ENCODE assay signal across 17 cellular contexts in the genomic region with DNA sequence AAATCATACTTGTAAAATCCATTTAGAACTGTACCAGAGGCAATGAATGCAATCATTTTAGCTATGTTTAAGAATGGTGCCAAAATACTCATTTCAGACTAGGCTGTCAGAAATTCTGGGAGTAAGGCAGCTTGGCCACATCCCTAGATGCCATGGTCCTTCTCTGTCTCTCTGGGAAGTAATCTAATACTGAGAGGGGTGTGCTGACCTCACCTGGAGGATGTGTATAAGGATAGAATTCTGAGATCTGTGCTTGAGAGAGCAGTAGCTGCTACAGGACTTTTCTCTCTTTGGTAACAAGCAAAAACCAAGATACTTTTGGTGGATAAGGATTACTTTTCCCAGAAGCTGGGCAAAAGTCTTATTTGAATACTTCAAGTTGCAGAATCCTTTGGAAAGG.
"Had no signal": no experiment of that assay in that cellular context is flagged by ENCODE, and none has a peak within 500 bp of the region (broad histone marks: within the 10 kb centered on the region; RNA-seq: fewer than 3 reads in every experiment).

No MANE protein-coding gene starts in this region.

- H3K27me3 ChIP-seq: cardiac muscle cell, foreskin keratinocyte, left lung, neutrophil, ovary, testis had no signal

- DNase-seq: activated CD4-positive, alpha-beta memory T cell treated with anti-CD3 and anti-CD28 coated beads for 36 hours; activated CD4-positive, alpha-beta T cell treated with anti-CD3 and anti-CD28 coated beads for 36 hours; activated effector memory CD4-positive, alpha-beta T cell treated with Interleukin-2 at 50 U/mL for 16 hours; activated naive CD4-positive, alpha-beta T cell treated with anti-CD3 and anti-CD28 coated beads, Interleukin-2, amount 10 ng/mL, durations not matched to agents 7 days and 5 days; activated T-cell treated with anti-CD3 and anti-CD28 coated beads, Interleukin-2, amount 50 U/mL, for 72 hours; foreskin keratinocyte; immature natural killer cell; left lung; ovary; stimulated activated CD4-positive, alpha-beta T cell treated with anti-CD3 and anti-CD28 coated beads, Interleukin-4, amount 100 ng/mL, for 1 hour; stimulated activated naive CD4-positive, alpha-beta T cell; testis; trophoblast cell had no signal

- H3K4me3 ChIP-seq: cardiac muscle cell, left lung, ovary, prostate gland, testis had no signal

- H3K27ac Mint-ChIP-seq: activated CD4-positive, alpha-beta memory T cell treated with anti-CD3 and anti-CD28 coated beads for 36 hours; activated CD4-positive, alpha-beta T cell treated with anti-CD3 and anti-CD28 coated beads for 36 hours; activated naive CD4-positive, alpha-beta T cell treated with anti-CD3 and anti-CD28 coated beads, Interleukin-2, amount 10 ng/mL, durations not matched to agents 7 days and 5 days; activated T-cell treated with anti-CD3 and anti-CD28 coated beads, Interleukin-2, amount 50 U/mL, for 72 hours; immature natural killer cell; natural killer cell treated with Interleukin-12 subunit alpha and Interleukin-12 subunit beta and Interleukin-15 and Interleukin-18, amount 100 ng/mL, for 72 hours had no signal

- H3K4me1 Mint-ChIP-seq: activated CD4-positive, alpha-beta T cell treated with anti-CD3 and anti-CD28 coated beads for 36 hours; activated naive CD4-positive, alpha-beta T cell treated with anti-CD3 and anti-CD28 coated beads, Interleukin-2, amount 10 ng/mL, durations not matched to agents 7 days and 5 days; immature natural killer cell had no signal

- H3K27ac ChIP-seq: cardiac muscle cell, foreskin keratinocyte, left lung, neutrophil, ovary, prostate gland, testis had no signal

- H3K4me1 ChIP-seq: foreskin keratinocyte, left lung, prostate gland, testis had no signal

- H3K36me3 Mint-ChIP-seq: activated CD4-positive, alpha-beta memory T cell treated with anti-CD3 and anti-CD28 coated beads for 36 hours; activated naive CD4-positive, alpha-beta T cell treated with anti-CD3 and anti-CD28 coated beads, Interleukin-2, amount 10 ng/mL, durations not matched to agents 7 days and 5 days; immature natural killer cell; natural killer cell treated with Interleukin-12 subunit alpha and Interleukin-12 subunit beta and Interleukin-15 and Interleukin-18, amount 100 ng/mL, for 72 hours had no signal

- H3K4me3 Mint-ChIP-seq: activated CD4-positive, alpha-beta memory T cell treated with anti-CD3 and anti-CD28 coated beads for 36 hours; activated CD4-positive, alpha-beta T cell treated with anti-CD3 and anti-CD28 coated beads for 36 hours; activated naive CD4-positive, alpha-beta T cell treated with anti-CD3 and anti-CD28 coated beads, Interleukin-2, amount 10 ng/mL, durations not matched to agents 7 days and 5 days; activated T-cell treated with anti-CD3 and anti-CD28 coated beads, Interleukin-2, amount 50 U/mL, for 72 hours; immature natural killer cell; natural killer cell treated with Interleukin-12 subunit alpha and Interleukin-12 subunit beta and Interleukin-15 and Interleukin-18, amount 100 ng/mL, for 72 hours had no signal

- H3K9me3 Mint-ChIP-seq: activated CD4-positive, alpha-beta memory T cell treated with anti-CD3 and anti-CD28 coated beads for 36 hours; activated naive CD4-positive, alpha-beta T cell treated with anti-CD3 and anti-CD28 coated beads, Interleukin-2, amount 10 ng/mL, durations not matched to agents 7 days and 5 days; activated T-cell treated with anti-CD3 and anti-CD28 coated beads, Interleukin-2, amount 50 U/mL, for 72 hours had no signal

- ATAC-seq: activated CD4-positive, alpha-beta T cell treated with anti-CD3 and anti-CD28 coated beads for 36 hours; activated T-cell treated with anti-CD3 and anti-CD28 coated beads, Interleukin-2, amount 50 U/mL, for 72 hours; foreskin keratinocyte; left lung; natural killer cell treated with Interleukin-12 subunit alpha and Interleukin-12 subunit beta and Interleukin-15 and Interleukin-18, amount 100 ng/mL, for 72 hours had no signal

- H3K27me3 Mint-ChIP-seq: activated CD4-positive, alpha-beta memory T cell treated with anti-CD3 and anti-CD28 coated beads for 36 hours; activated naive CD4-positive, alpha-beta T cell treated with anti-CD3 and anti-CD28 coated beads, Interleukin-2, amount 10 ng/mL, durations not matched to agents 7 days and 5 days; natural killer cell treated with Interleukin-12 subunit alpha and Interleukin-12 subunit beta and Interleukin-15 and Interleukin-18, amount 100 ng/mL, for 72 hours had no signal

- H3K36me3 ChIP-seq: cardiac muscle cell, left lung, neutrophil, ovary, prostate gland had no signal
